ENCODE assay signal across 8 cellular contexts in the genomic region with DNA sequence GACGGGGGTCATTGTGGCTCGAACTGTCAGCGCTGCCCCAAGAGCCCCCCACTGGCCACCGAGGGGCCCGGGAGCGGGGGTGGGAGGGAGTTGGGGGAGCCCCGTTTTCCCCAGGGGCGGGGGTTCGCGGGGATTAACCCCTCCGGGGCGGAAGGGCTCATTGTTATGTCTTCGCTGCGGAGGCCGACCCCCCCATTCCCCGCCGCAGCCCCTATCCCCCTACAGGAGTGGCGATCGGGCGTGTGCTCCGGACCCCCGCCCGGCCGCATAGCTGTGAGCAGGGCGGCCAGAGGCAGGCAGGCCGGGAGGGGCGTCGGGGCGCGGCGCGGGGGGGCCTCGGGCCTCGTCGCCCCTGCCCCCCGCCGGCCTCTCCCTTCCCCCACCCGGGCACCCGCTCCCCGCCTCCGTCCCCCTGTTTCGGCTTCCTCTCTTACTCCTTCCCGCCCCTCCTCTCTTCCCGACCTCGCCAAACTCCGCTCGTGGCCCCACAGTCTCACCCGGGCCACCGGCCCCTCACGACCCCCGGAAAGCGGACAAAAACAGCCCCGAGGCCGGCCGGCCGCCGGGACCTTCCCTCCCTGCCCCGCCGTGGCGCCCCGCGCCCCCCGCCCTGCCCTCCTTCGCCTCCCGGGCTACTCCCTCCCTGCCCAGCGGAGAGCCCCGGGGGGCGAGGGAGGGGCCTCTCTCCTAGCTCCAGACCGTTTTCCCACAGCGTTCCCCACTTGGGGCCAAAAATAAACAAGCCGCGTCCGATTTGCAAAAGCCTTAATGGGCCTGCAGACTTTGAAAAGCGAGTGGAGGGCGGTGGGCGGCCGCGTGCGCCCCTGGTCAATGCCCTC. TPM values are rescaled to one million over a fixed set of nuclear protein-coding genes. Genes with fewer than 3 reads are reported as not detected.
DNase-seq lines count a peak whose midpoint lies in the region; ATAC-seq and TF ChIP-seq lines count a peak whose summit lies in the region.

No MANE protein-coding gene starts in this region.

- no peaks in the 10 kb centered on the region for H3K9me3 ChIP-seq in BLaER1 treated with 17β-estradiol and CSF1 and Interleukin-3, amounts not matched to agents 10 nM and 100 nM (replicated peaks in 1 of 11)
- H3K9me3 ChIP-seq in neuron (ENCODE audit: low read length), result peaks cover 2% of the 10 kb centered on the region

- ATAC-seq in GM19467 (IDR thresholded peaks at IDR 0.05; ENCODE audit: unreplicated experiment), result peak; percentile 0
- no peak for ATAC-seq in HG03457 (IDR thresholded peaks at IDR 0.05; ENCODE audit: unreplicated experiment)

- no peak for TF ChIP-seq CTCF in fibroblast of villous mesenchyme (IDR thresholded peaks at IDR 0.05; ENCODE audit: insufficient read depth, low read depth, low read length)

- H3K4me3 Mint-ChIP-seq in activated T-helper 2 cell treated with anti-CD3 and anti-CD28 coated beads, Interferon-gamma antibody, Interleukin-2, Interleukin-4, amounts not matched to agents 10 μg/mL and 5 μg/mL and 100 μg/mL, durations not matched to agents 14 hours and 24 hours and 36 hours (ENCODE audit: low read depth), result peak overlapping the region; percentile 91

- peak overlapping the region; percentile 93 for H3K27ac Mint-ChIP-seq in activated T-helper 2 cell treated with anti-CD3 and anti-CD28 coated beads, Interferon-gamma antibody, Interleukin-2, Interleukin-4, amounts not matched to agents 10 μg/mL and 5 μg/mL and 100 μg/mL, durations not matched to agents 14 hours and 24 hours and 36 hours

- H3K27me3 ChIP-seq in BLaER1 treated with 17β-estradiol and CSF1 and Interleukin-3, amounts not matched to agents 10 nM and 100 nM, result no peaks in the 10 kb centered on the region
- no peaks in the 10 kb centered on the region for H3K27me3 ChIP-seq in neuron (ENCODE audit: insufficient read depth, low read length)

- peaks cover 35 to 46% (median 43%) of the 10 kb centered on the region in 10 experiments for H3K4me1 ChIP-seq in BLaER1 treated with 17β-estradiol and CSF1 and Interleukin-3, amounts not matched to agents 10 nM and 100 nM
- H3K4me1 ChIP-seq in neuron (ENCODE audit: insufficient read depth, low read length), result peaks cover 18% of the 10 kb centered on the region

- H3K36me3 Mint-ChIP-seq in activated T-helper 2 cell treated with anti-CD3 and anti-CD28 coated beads, Interferon-gamma antibody, Interleukin-2, Interleukin-4, amounts not matched to agents 10 μg/mL and 5 μg/mL and 100 μg/mL, durations not matched to agents 14 hours and 24 hours and 36 hours (ENCODE audit: low read depth), result peaks cover 41% of the 10 kb centered on the region

- H2AFZ ChIP-seq in neuron (ENCODE audit: low read depth, low read length), result peak overlapping the region; percentile 88

- H3K4me1 Mint-ChIP-seq in activated T-helper 2 cell treated with anti-CD3 and anti-CD28 coated beads, Interferon-gamma antibody, Interleukin-2, Interleukin-4, amounts not matched to agents 10 μg/mL and 5 μg/mL and 100 μg/mL, durations not matched to agents 14 hours and 24 hours and 36 hours (ENCODE audit: low read depth), result peaks cover 44% of the 10 kb centered on the region

- H3K27me3 Mint-ChIP-seq in activated T-helper 2 cell treated with anti-CD3 and anti-CD28 coated beads, Interferon-gamma antibody, Interleukin-2, Interleukin-4, amounts not matched to agents 10 μg/mL and 5 μg/mL and 100 μg/mL, durations not matched to agents 14 hours and 24 hours and 36 hours (ENCODE audit: low read depth), result peaks cover 24% of the 10 kb centered on the region

- peaks cover 43 to 49% (median 46%) of the 10 kb centered on the region in 11 experiments for H4K20me1 ChIP-seq in BLaER1 treated with 17β-estradiol and CSF1 and Interleukin-3, amounts not matched to agents 10 nM and 100 nM

- peak overlapping the region; percentile 93 to 99 (median 97) for H3K9ac ChIP-seq in BLaER1 treated with 17β-estradiol and CSF1 and Interleukin-3, amounts not matched to agents 10 nM and 100 nM

- H3K4me2 ChIP-seq in BLaER1 treated with 17β-estradiol and CSF1 and Interleukin-3, amounts not matched to agents 10 nM and 100 nM, result peak overlapping the region; percentile 95 to 99 (median 97)

- DNase-seq in HuH-7 (ENCODE audit: low spot score) (peak; percentile 54), fibroblast of villous mesenchyme (ENCODE audit: low read depth) (peak; percentile 25), COLO829 (ENCODE audit: low spot score) (no peak)
- DNase-seq in activated T-helper 2 cell treated with anti-CD3 and anti-CD28 coated beads, Interferon-gamma antibody, Interleukin-2, Interleukin-4, amounts not matched to agents 10 μg/mL and 5 μg/mL and 100 μg/mL, durations not matched to agents 14 hours and 24 hours and 36 hours (ENCODE audit: low spot score), result no peak

- peak overlapping the region; percentile 92 to 98 (median 96) for H3K27ac ChIP-seq in BLaER1 treated with 17β-estradiol and CSF1 and Interleukin-3, amounts not matched to agents 10 nM and 100 nM

- H3K4me3 ChIP-seq in BLaER1 treated with 17β-estradiol and CSF1 and Interleukin-3, amounts not matched to agents 10 nM and 100 nM, result peak overlapping the region; percentile 78 to 89 (median 82)
- H3K4me3 ChIP-seq in fibroblast of villous mesenchyme (ENCODE audit: low read depth, low read length), result peak overlapping the region; percentile 80
- peak overlapping the region; percentile 62 for H3K4me3 ChIP-seq in neuron (ENCODE audit: low read length)

- H3K36me3 ChIP-seq in BLaER1 treated with 17β-estradiol and CSF1 and Interleukin-3, amounts not matched to agents 10 nM and 100 nM, result peaks cover 12 to 30% (median 17%) of the 10 kb centered on the region in 11 experiments; a peak in 16 of 22 replicates
- peaks cover 25% of the 10 kb centered on the region for H3K36me3 ChIP-seq in neuron (ENCODE audit: insufficient read depth, low read length)

- intact Hi-C loops in activated T-helper 2 cell treated with anti-CD3 and anti-CD28 coated beads, Interferon-gamma antibody, Interleukin-2, Interleukin-4, amounts not matched to agents 10 μg/mL and 5 μg/mL and 100 μg/mL, durations not matched to agents 14 hours and 24 hours and 36 hours (cut with micrococcal nuclease), result loop anchor here (5.0 to 10.0 kb wide), 2 partner anchors 602 to 881 kb away; a partner anchor contains a TSS

- H3K9me3 Mint-ChIP-seq in activated T-helper 2 cell treated with anti-CD3 and anti-CD28 coated beads, Interferon-gamma antibody, Interleukin-2, Interleukin-4, amounts not matched to agents 10 μg/mL and 5 μg/mL and 100 μg/mL, durations not matched to agents 14 hours and 24 hours and 36 hours, result no peaks in the 10 kb centered on the region

RNA-seq across cellular contexts. Expression of a gene that starts 0.8 kb away (rescaled TPM):
- 63.9 and 70.2 TPM in 2 replicates for total RNA-seq in activated T-helper 2 cell treated with anti-CD3 and anti-CD28 coated beads, Interferon-gamma antibody, Interleukin-2, Interleukin-4, amounts not matched to agents 10 μg/mL and 5 μg/mL and 100 μg/mL, durations not matched to agents 14 hours and 24 hours and 36 hours
- 62.2 and 69.5 TPM in 2 replicates for total RNA-seq in fibroblast of villous mesenchyme

Comparison
In these comparisons a context has a peak if more than half of its experiments do, and no peak if none do; other contexts are left out.
1. DNase-seq: peak in HuH-7 (single experiment) and fibroblast of villous mesenchyme (single experiment); none in activated T-helper 2 cell treated with anti-CD3 and anti-CD28 coated beads, Interferon-gamma antibody, Interleukin-2, Interleukin-4, amounts not matched to agents 10 μg/mL and 5 μg/mL and 100 μg/mL, durations not matched to agents 14 hours and 24 hours and 36 hours (single experiment) and COLO829 (single experiment).
2. Peak in every context shown above with its lines, with median percentiles within 50 percentile points of each other: H3K4me3 ChIP-seq.